11 cellular contexts compared by ENCODE assay signal in genomic region chr2:9318461-9319337, GRCh38.
DNase-seq lines count a peak whose midpoint lies in the region; ATAC-seq, FAIRE-seq and TF ChIP-seq lines count a peak whose summit lies in the region.
"Had no signal": no experiment of that assay in that cellular context is flagged by ENCODE, and none has a peak within 500 bp of the region (broad histone marks: within the 10 kb centered on the region; RNA-seq: fewer than 3 reads in every experiment).

No MANE protein-coding gene starts in this region.

- DNase-seq in K562 (ENCODE audit: extremely low read depth in 1 of 4, low spot score in 3 of 4) (no peak), right atrium auricular region (ENCODE audit: low spot score) (peak; percentile 85), sigmoid colon (peak; percentile 82), foreskin fibroblast (no peak), posterior vena cava (ENCODE audit: low spot score) (no peak)
- no peak for DNase-seq in stimulated activated CD8-positive, alpha-beta memory T cell treated with anti-CD3 and anti-CD28 coated beads, Interleukin-4, amount 100 ng/mL, for 48 hours
- DNase-seq: activated CD4-positive, alpha-beta T cell treated with anti-CD3 and anti-CD28 coated beads, Interleukin-2, amount 50 U/mL, for 48 hours; CD8-positive, alpha-beta T cell had no signal

- in situ Hi-C loops in K562 (cut with MboI) = no loop called here

- H3K79me2 ChIP-seq in K562 (ENCODE audit: control insufficient read depth, insufficient read depth, low read length) = no peaks in the 10 kb centered on the region

- TF ChIP-seq EP300 in Ishikawa (IDR thresholded peaks at IDR 0.05; ENCODE audit: borderline replicate concordance) (no peak), K562 (IDR thresholded peaks at IDR 0.05; ENCODE audit: low read length) (no peak), sigmoid colon (IDR thresholded peaks at IDR 0.05) (no peak)

- H3K9ac ChIP-seq in K562 (ENCODE audit: insufficient read depth in 1 of 2, low read depth in 2 of 2, low read length in 2 of 2) = no peak overlapping the region

- H3K27ac ChIP-seq in K562 (ENCODE audit: extremely low read depth, low read depth, low read length) (no peak overlapping the region), right atrium auricular region (peak overlapping the region; percentile 54 to 62), sigmoid colon (peak overlapping the region; percentile 35 to 67 (median 62))

- H2AFZ ChIP-seq in K562 (ENCODE audit: low read depth, low read length) = no peak overlapping the region

- H3K27me3 ChIP-seq in K562 (ENCODE audit: control insufficient read depth in 2 of 2, insufficient read depth in 2 of 2, low read length in 2 of 2) = peaks cover 5 to 41% of the 10 kb centered on the region in 2 experiments; a peak in 4 of 5 replicates
- H3K27me3 ChIP-seq in right atrium auricular region = no peaks in the 10 kb centered on the region
- no peaks in the 10 kb centered on the region for H3K27me3 ChIP-seq in sigmoid colon
- H3K27me3 ChIP-seq: dorsolateral prefrontal cortex had no signal

- H3K4me3 ChIP-seq in K562 (no peak overlapping the region), right atrium auricular region (no peak overlapping the region), sigmoid colon (no peak overlapping the region), foreskin fibroblast (ENCODE audit: low read depth in 1 of 2, low read length in 2 of 2) (no peak overlapping the region)
- H3K4me3 ChIP-seq: dorsolateral prefrontal cortex had no signal

- H3K9me1 ChIP-seq in K562 (ENCODE audit: control insufficient read depth, insufficient read depth, low read length) = no peaks in the 10 kb centered on the region

- FAIRE-seq in K562 (lab: Jason Lieb, UNC) = no peak

- BruUV-seq in K562 (replicated peaks; lab: Mats Ljungman, UMichigan) = no TSS peak

- 25% methylated on average over 26 of the region's 29 CpGs for WGBS in K562 (ENCODE audit: insufficient coverage, low coverage, missing lambda C conversion rate)
- 69 to 81% methylated on average over 29 of the region's 29 CpGs for WGBS in sigmoid colon, 2 donors

- POLR2A ChIA-PET in K562 (lab: Yijun Ruan, JAX) = interaction anchor here (0.6 kb wide), 1 partner anchor 13 kb away, joined by 3 read pairs; no protein-coding TSS in a partner anchor

- H3K4me2 ChIP-seq in K562 (ENCODE audit: insufficient read depth, low read length) = no peak overlapping the region

- H3K4me1 ChIP-seq in K562 (replicated peaks in 1 of 2; ENCODE audit: control insufficient read depth in 2 of 2, insufficient read depth in 2 of 2, low read length in 2 of 2) (peaks cover 0 to 5% of the 10 kb centered on the region in 2 experiments; a peak in 1 of 5 replicates), right atrium auricular region (peaks cover 0 to 20% of the 10 kb centered on the region in 2 donors), sigmoid colon (peaks cover 0 to 27% (median 17%) of the 10 kb centered on the region in 4 donors)

- TF ChIP-seq RAD21 in Ishikawa (IDR thresholded peaks at IDR 0.05; ENCODE audit: low read depth) = no peak
- no peak for TF ChIP-seq RAD21 in K562 (CRISPR knock-in tag; conservative IDR thresholded peaks at IDR 0.05 in 1 of 2, IDR thresholded peaks at IDR 0.05 in 1 of 2)

- intact Hi-C loops in K562 (cut with micrococcal nuclease) = no loop called here
- intact Hi-C loops in sigmoid colon (cut with DNase I) = no loop called here
- intact Hi-C loops in posterior vena cava (cut with DNase I) = loop anchor here in 1 of 2 donors (10.0 kb wide), 1 partner anchor 114 kb away; the partner anchor contains the start of gene ASAP2

- TF ChIP-seq POLR2A in K562 (conservative IDR thresholded peaks at IDR 0.05) = no peak
- no peak for TF ChIP-seq POLR2A in sigmoid colon (IDR thresholded peaks at IDR 0.05)

- no peaks in the 10 kb centered on the region for H3K36me3 ChIP-seq in K562 (ENCODE audit: control insufficient read depth, insufficient read depth, low read length)
- peaks cover 9% of the 10 kb centered on the region for H3K36me3 ChIP-seq in right atrium auricular region
- peaks cover 0 to 9% (median 0%) of the 10 kb centered on the region in 4 donors for H3K36me3 ChIP-seq in sigmoid colon

- ATAC-seq in K562 (no peak), GM19397 (IDR thresholded peaks at IDR 0.05; ENCODE audit: unreplicated experiment) (no peak)
- ATAC-seq: CD8-positive, alpha-beta T cell had no signal

- no peaks in the 10 kb centered on the region for H4K20me1 ChIP-seq in K562 (replicated peaks; ENCODE audit: control insufficient read depth, insufficient read depth, low read length)

- TF ChIP-seq CTCF in K562 (IDR thresholded peaks at IDR 0.05 in 2 of 3, conservative IDR thresholded peaks at IDR 0.05 in 1 of 3; ENCODE audit: insufficient read depth in 2 of 3, low read depth in 1 of 3, low read length in 3 of 3) (no peak), right atrium auricular region (IDR thresholded peaks at IDR 0.05) (no peak), sigmoid colon (IDR thresholded peaks at IDR 0.05) (no peak), foreskin fibroblast (IDR thresholded peaks at IDR 0.05; ENCODE audit: low read depth, low read length) (no peak)

- CTCF ChIA-PET in K562 (lab: Yijun Ruan, JAX; ENCODE audit: low intra/inter-chr PET ratio) = no interaction called here

- H3K9me3 ChIP-seq in K562 (replicated peaks; ENCODE audit: control insufficient read depth, insufficient read depth, low read depth, low read length) (no peaks in the 10 kb centered on the region; the same call in 1 of the 2 replicates), right atrium auricular region (no peaks in the 10 kb centered on the region), sigmoid colon (no peaks in the 10 kb centered on the region)

TF ChIP-seq in Ishikawa, 13 proteins besides CTCF, POLR2A, EP300 and RAD21:
- TF ChIP-seq NFIC (IDR thresholded peaks at IDR 0.05) (peak; percentile 61), USF1 (IDR thresholded peaks at IDR 0.05) (no peak)

TF ChIP-seq in K562, 482 proteins besides CTCF, POLR2A, EP300 and RAD21:
- TF ChIP-seq FUS (optimal IDR thresholded peaks at IDR 0.05; ENCODE audit: low read depth, low read length) (no peak), NFIC (IDR thresholded peaks at IDR 0.05) (peak; percentile 83), RHOXF2B (CRISPR knock-in tag; conservative IDR thresholded peaks at IDR 0.05) (no peak), FOXK1 (CRISPR knock-in tag; IDR thresholded peaks at IDR 0.05; ENCODE audit: borderline replicate concordance) (no peak), CBFB (CRISPR knock-in tag; IDR thresholded peaks at IDR 0.05) (no peak), E2F3 (CRISPR knock-in tag; IDR thresholded peaks at IDR 0.05) (no peak), TBL1XR1 (IDR thresholded peaks at IDR 0.05; ENCODE audit: low read length in 2 of 2) (no peak), LCOR (CRISPR knock-in tag; IDR thresholded peaks at IDR 0.05) (no peak)

Comparison
In these comparisons a context has a peak if more than half of its experiments do, and no peak if none do; other contexts are left out.
1. DNase-seq: peak in right atrium auricular region (single experiment) and sigmoid colon (single experiment); none in K562 (0 of 4), foreskin fibroblast (0 of 2), posterior vena cava (single experiment) and stimulated activated CD8-positive, alpha-beta memory T cell treated with anti-CD3 and anti-CD28 coated beads, Interleukin-4, amount 100 ng/mL, for 48 hours (single experiment).